14 cellular contexts compared by ENCODE assay signal in genomic region chr1:45337630-45338320, GRCh38. TPM values are rescaled to one million over a fixed set of nuclear protein-coding genes. Genes with fewer than 3 reads are reported as not detected.
A peak's percentile ranks its signal among the peaks of the same experiment; 100 is the strongest.
DNase-seq lines count a peak whose midpoint lies in the region; ATAC-seq and TF ChIP-seq lines count a peak whose summit lies in the region.
"Had no signal": no experiment of that assay in that cellular context is flagged by ENCODE, and none has a peak within 500 bp of the region (broad histone marks: within the 10 kb centered on the region; RNA-seq: fewer than 3 reads in every experiment).

No MANE protein-coding gene starts in this region.

- peaks cover 36% of the 10 kb centered on the region for H3K36me3 Mint-ChIP-seq in activated naive CD8-positive, alpha-beta T cell treated with anti-CD3 and anti-CD28 coated beads, Interleukin-2, amount 10 ng/mL, durations not matched to agents 7 days and 5 days
- H3K36me3 Mint-ChIP-seq in nephron (ENCODE audit: low read depth): peaks cover 13% of the 10 kb centered on the region

- peak overlapping the region; percentile 41 for H3K4me3 Mint-ChIP-seq in activated naive CD8-positive, alpha-beta T cell treated with anti-CD3 and anti-CD28 coated beads, Interleukin-2, amount 10 ng/mL, durations not matched to agents 7 days and 5 days
- H3K4me3 Mint-ChIP-seq in nephron: peak overlapping the region; percentile 92 to 98 (median 98)

- POLR2A ChIA-PET in activated naive CD8-positive, alpha-beta T cell treated with anti-CD3 and anti-CD28 coated beads, Interleukin-2, amount 10 ng/mL, durations not matched to agents 7 days and 5 days (lab: Charles Lee): interaction anchor here (0.7 to 1.5 kb wide), 3 partner anchors 11 to 331 kb away, joined by 4 to 9 read pairs (median 5); partner anchors contain the start of gene HPDL

- H3K9me3 Mint-ChIP-seq in activated naive CD8-positive, alpha-beta T cell treated with anti-CD3 and anti-CD28 coated beads, Interleukin-2, amount 10 ng/mL, durations not matched to agents 7 days and 5 days: peaks cover 3% of the 10 kb centered on the region
- no peaks in the 10 kb centered on the region for H3K9me3 Mint-ChIP-seq in nephron

- peaks cover 46% of the 10 kb centered on the region for H3K4me1 Mint-ChIP-seq in activated naive CD8-positive, alpha-beta T cell treated with anti-CD3 and anti-CD28 coated beads, Interleukin-2, amount 10 ng/mL, durations not matched to agents 7 days and 5 days
- H3K4me1 Mint-ChIP-seq in nephron: peaks cover 28% of the 10 kb centered on the region

- no peaks in the 10 kb centered on the region for H3K27me3 Mint-ChIP-seq in activated naive CD8-positive, alpha-beta T cell treated with anti-CD3 and anti-CD28 coated beads, Interleukin-2, amount 10 ng/mL, durations not matched to agents 7 days and 5 days
- H3K27me3 Mint-ChIP-seq in nephron (ENCODE audit: low read depth): no peaks in the 10 kb centered on the region
- H3K27me3 Mint-ChIP-seq: activated CD4-positive, alpha-beta T cell treated with anti-CD3 and anti-CD28 coated beads for 36 hours had no signal

- peak overlapping the region; percentile 6 for H3K27ac Mint-ChIP-seq in activated naive CD8-positive, alpha-beta T cell treated with anti-CD3 and anti-CD28 coated beads, Interleukin-2, amount 10 ng/mL, durations not matched to agents 7 days and 5 days
- peak overlapping the region in 1 of 3 experiments; percentile 7 for H3K27ac Mint-ChIP-seq in nephron

- DNase-seq in NCI-H82 (lab: John Stamatoyannopoulos, UW): peak; percentile 31
- no peak for DNase-seq in NCI-H82 treated with DMSO at 0.1 percent for 48 hours (lab: John Stamatoyannopoulos, UW; ENCODE audit: unreplicated experiment)
- peak; percentile 10 for DNase-seq in HT1080 (ENCODE audit: low read depth)
- DNase-seq in activated naive CD8-positive, alpha-beta T cell treated with anti-CD3 and anti-CD28 coated beads, Interleukin-2, amount 10 ng/mL, durations not matched to agents 7 days and 5 days: no peak
- DNase-seq in DMS 273 treated with DMSO at 0.1 percent for 48 hours (lab: John Stamatoyannopoulos, UW): no peak
- DNase-seq: activated CD4-positive, alpha-beta T cell treated with anti-CD3 and anti-CD28 coated beads for 36 hours; activated naive CD4-positive, alpha-beta T cell treated with anti-CD3 and anti-CD28 coated beads, Interleukin-2, amount 50 U/mL, for 16 hours; heart left ventricle; IMR-90; left ventricle myocardium inferior; NCI-H226 had no signal

- no peak for ATAC-seq in activated naive CD8-positive, alpha-beta T cell treated with anti-CD3 and anti-CD28 coated beads, Interleukin-2, amount 10 ng/mL, durations not matched to agents 7 days and 5 days (ENCODE audit: low read depth)
- ATAC-seq in HG02840 (IDR thresholded peaks at IDR 0.05; ENCODE audit: low FRiP score, unreplicated experiment) (no peak), HG02938 (IDR thresholded peaks at IDR 0.05; ENCODE audit: unreplicated experiment) (no peak)
- ATAC-seq: activated CD4-positive, alpha-beta T cell treated with anti-CD3 and anti-CD28 coated beads for 36 hours; heart left ventricle had no signal

- TF ChIP-seq CTCF in nephron (IDR thresholded peaks at IDR 0.05; ENCODE audit: unreplicated experiment in 3 of 3): no peak

RNA-seq across cellular contexts. Expression of gene TOE1, which starts 2.2 kb away (rescaled TPM):
- 29.1 and 37.6 TPM in 2 replicates for total RNA-seq in HT1080 (2014; rRNA removed; shearing (Covaris generic))
- 15.3 and 18.2 TPM in 2 replicates for polyA plus RNA-seq in HT1080 (2015; cell fraction: cytosol; rRNA removed)
- 23.1 and 23.2 TPM in 2 replicates for polyA plus RNA-seq in HT1080 (2015; cell fraction: nucleus; rRNA removed)
- 10 to 100 TPM; 20.4 to 22.2 TPM for total RNA-seq in activated naive CD8-positive, alpha-beta T cell treated with anti-CD3 and anti-CD28 coated beads, Interleukin-2, amount 10 ng/mL, durations not matched to agents 7 days and 5 days

RNA-seq across cellular contexts. Expression of gene MUTYH, which starts 2.5 kb away (rescaled TPM):
- total RNA-seq in HT1080 (2014; rRNA removed; shearing (Covaris generic)): 30.8 and 33.4 TPM in 2 replicates
- 17.1 and 19.3 TPM in 2 replicates for polyA plus RNA-seq in HT1080 (2015; cell fraction: cytosol; rRNA removed)
- 84.1 and 94.9 TPM in 2 replicates for polyA plus RNA-seq in HT1080 (2015; cell fraction: nucleus; rRNA removed)
- 10 to 100 TPM; 59.9 to 68.8 TPM for total RNA-seq in activated naive CD8-positive, alpha-beta T cell treated with anti-CD3 and anti-CD28 coated beads, Interleukin-2, amount 10 ng/mL, durations not matched to agents 7 days and 5 days

RNA-seq across cellular contexts. Expression of gene HPDL, which starts 11.1 kb away (rescaled TPM):
- total RNA-seq in HT1080 (2014; rRNA removed; shearing (Covaris generic)): not detected in 2 replicates
- polyA plus RNA-seq in HT1080 (2015; cell fraction: cytosol; rRNA removed): not detected in 2 replicates
- not detected in 2 replicates for polyA plus RNA-seq in HT1080 (2015; cell fraction: nucleus; rRNA removed)
- 10 to 100 TPM in 1 of 2 experiments, 1 to 10 TPM in 1; 8.4 to 10.3 TPM for total RNA-seq in activated naive CD8-positive, alpha-beta T cell treated with anti-CD3 and anti-CD28 coated beads, Interleukin-2, amount 10 ng/mL, durations not matched to agents 7 days and 5 days
- total RNA-seq: left ventricle myocardium inferior had no signal

Comparison
In these comparisons a context has a peak if more than half of its experiments do, and no peak if none do; other contexts are left out.
1. DNase-seq: peak in NCI-H82 (single experiment) and HT1080 (single experiment); none in NCI-H82 treated with DMSO at 0.1 percent for 48 hours (single experiment), activated naive CD8-positive, alpha-beta T cell treated with anti-CD3 and anti-CD28 coated beads, Interleukin-2, amount 10 ng/mL, durations not matched to agents 7 days and 5 days (single experiment) and DMS 273 treated with DMSO at 0.1 percent for 48 hours (single experiment).